Comparison of ENCODE assay signal across 17 cellular contexts in the genomic region with DNA sequence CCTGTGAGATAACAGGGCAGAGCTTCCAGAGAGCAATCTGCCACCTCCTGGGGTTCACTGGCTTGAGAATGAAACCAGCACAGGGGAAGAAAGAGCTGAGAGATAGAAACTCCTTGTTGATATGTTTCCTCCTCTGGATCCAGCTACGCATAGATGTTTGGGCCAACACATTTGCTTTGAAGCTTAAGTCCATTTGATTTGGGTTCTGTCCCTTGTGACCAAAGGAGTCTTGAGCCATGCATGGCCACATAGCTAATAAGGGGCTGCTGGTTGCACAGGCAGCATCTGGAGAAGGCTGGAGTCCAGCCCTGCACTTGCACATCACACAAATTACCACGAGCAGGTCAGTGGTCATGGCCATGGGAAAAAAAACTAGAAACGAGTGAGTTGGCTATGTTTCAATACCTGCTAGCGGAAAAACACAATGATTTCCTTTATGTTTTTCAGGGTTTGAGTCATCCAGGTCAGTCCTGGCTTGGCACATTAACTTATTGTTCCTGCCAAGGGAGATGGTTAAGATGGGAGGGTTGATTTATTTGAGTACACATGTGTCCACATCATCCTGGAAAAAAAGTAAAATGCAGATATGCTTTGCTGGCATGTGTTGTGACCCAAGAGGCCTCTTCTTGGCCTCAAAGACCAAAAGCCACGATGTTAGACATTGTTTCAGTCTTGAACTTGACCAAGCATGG. TPM values are rescaled to one million over a fixed set of nuclear protein-coding genes. Genes with fewer than 3 reads are reported as not detected.
A peak's percentile ranks its signal among the peaks of the same experiment; 100 is the strongest.
DNase-seq lines count a peak whose midpoint lies in the region; ATAC-seq, FAIRE-seq and TF ChIP-seq lines count a peak whose summit lies in the region.
"Had no signal": no experiment of that assay in that cellular context is flagged by ENCODE, and none has a peak within 500 bp of the region (broad histone marks: within the 10 kb centered on the region; RNA-seq: fewer than 3 reads in every experiment).

No MANE protein-coding gene starts in this region.

- no peak overlapping the region for H3K27ac Mint-ChIP-seq in activated naive CD8-positive, alpha-beta T cell treated with anti-CD3 and anti-CD28 coated beads, Interleukin-2, amount 10 ng/mL, durations not matched to agents 7 days and 5 days
- H3K27ac Mint-ChIP-seq in activated naive CD8-positive, alpha-beta T cell treated with anti-CD3 and anti-CD28 coated beads for 36 hours: no peak overlapping the region
- peak overlapping the region in 2 of 7 donors; percentile 30 to 46 for H3K27ac Mint-ChIP-seq in CD4-positive, alpha-beta memory T cell
- H3K27ac Mint-ChIP-seq: dendritic cell treated with granulocyte-macrophage colony-stimulating factor and Interleukin-4, amounts not matched to agents 40 ng/mL and 50 ng/mL, for 4 days had no signal

- no peak overlapping the region for H3K4me3 Mint-ChIP-seq in activated naive CD8-positive, alpha-beta T cell treated with anti-CD3 and anti-CD28 coated beads, Interleukin-2, amount 10 ng/mL, durations not matched to agents 7 days and 5 days
- H3K4me3 Mint-ChIP-seq in activated naive CD8-positive, alpha-beta T cell treated with anti-CD3 and anti-CD28 coated beads for 36 hours: no peak overlapping the region
- H3K4me3 Mint-ChIP-seq in CD4-positive, alpha-beta memory T cell: no peak overlapping the region
- H3K4me3 Mint-ChIP-seq: dendritic cell treated with granulocyte-macrophage colony-stimulating factor and Interleukin-4, amounts not matched to agents 40 ng/mL and 50 ng/mL, for 4 days had no signal

- H3K9ac ChIP-seq in keratinocyte (ENCODE audit: control insufficient read depth, extremely low read depth, insufficient read depth, low read length): no peak overlapping the region

- no peak overlapping the region for H3K4me3 ChIP-seq in astrocyte of the cerebellum (ENCODE audit: low read depth, low read length)
- no peak overlapping the region for H3K4me3 ChIP-seq in keratinocyte (ENCODE audit: control insufficient read depth in 2 of 3, extremely low read depth in 1 of 3, insufficient read depth in 2 of 3, low read depth in 1 of 3, low read length in 3 of 3)
- no peak overlapping the region for H3K4me3 ChIP-seq in upper lobe of right lung
- no peak overlapping the region for H3K4me3 ChIP-seq in BE2C (ENCODE audit: low read depth, low read length)
- no peak overlapping the region for H3K4me3 ChIP-seq in CD4-positive, alpha-beta memory T cell (ENCODE audit: low read length in 2 of 2)
- H3K4me3 ChIP-seq: GM12878, heart right ventricle, thoracic aorta had no signal

- DNase-seq in activated naive CD8-positive, alpha-beta T cell treated with anti-CD3 and anti-CD28 coated beads, Interleukin-2, amount 10 ng/mL, durations not matched to agents 7 days and 5 days: peak; percentile 5
- no peak for DNase-seq in activated naive CD8-positive, alpha-beta T cell treated with anti-CD3 and anti-CD28 coated beads for 36 hours
- peak; percentile 93 for DNase-seq in astrocyte of the cerebellum (ENCODE audit: low read depth)
- no peak for DNase-seq in keratinocyte (ENCODE audit: low read depth, low spot score)
- DNase-seq in upper lobe of right lung: peak; percentile 19
- no peak for DNase-seq in BE2C
- DNase-seq in CD4-positive, alpha-beta memory T cell: no peak
- DNase-seq: activated CD4-positive, alpha-beta T cell treated with anti-CD3 and anti-CD28 coated beads for 48 hours; activated gamma-delta T cell treated with Interleukin-2 at 50 U/mL for 16 hours; DMS 273 treated with DMSO at 0.1 percent for 48 hours; heart right ventricle; mesendoderm; NCI-H748 treated with DMSO at 0.1 percent for 48 hours had no signal

- peak overlapping the region; percentile 11 for H3K4me2 ChIP-seq in keratinocyte (ENCODE audit: control insufficient read depth, extremely low read depth, insufficient read depth, low read depth, low read length)

- intact Hi-C loops in upper lobe of right lung (cut with DNase I): no loop called here
- intact Hi-C loops in CD4-positive, alpha-beta memory T cell (cut with micrococcal nuclease): no loop called here

- H3K36me3 Mint-ChIP-seq in activated naive CD8-positive, alpha-beta T cell treated with anti-CD3 and anti-CD28 coated beads, Interleukin-2, amount 10 ng/mL, durations not matched to agents 7 days and 5 days: no peaks in the 10 kb centered on the region
- no peaks in the 10 kb centered on the region for H3K36me3 Mint-ChIP-seq in activated naive CD8-positive, alpha-beta T cell treated with anti-CD3 and anti-CD28 coated beads for 36 hours
- peaks cover 0 to 2% of the 10 kb centered on the region in 2 donors for H3K36me3 Mint-ChIP-seq in CD4-positive, alpha-beta memory T cell

- H3K36me3 ChIP-seq in keratinocyte (ENCODE audit: control insufficient read depth in 2 of 2, extremely low read depth in 1 of 2, insufficient read depth in 2 of 2, low read length in 2 of 2) (no peaks in the 10 kb centered on the region), upper lobe of right lung (no peaks in the 10 kb centered on the region), BE2C (no peaks in the 10 kb centered on the region)
- H3K36me3 ChIP-seq in CD4-positive, alpha-beta memory T cell (ENCODE audit: insufficient read depth, low read length): no peaks in the 10 kb centered on the region
- H3K36me3 ChIP-seq: heart right ventricle, thoracic aorta had no signal

- H3K9me3 ChIP-seq in keratinocyte (ENCODE audit: control insufficient read depth, low read depth, low read length) (no peaks in the 10 kb centered on the region), upper lobe of right lung (no peaks in the 10 kb centered on the region), BE2C (no peaks in the 10 kb centered on the region)
- H3K9me3 ChIP-seq in CD4-positive, alpha-beta memory T cell (ENCODE audit: control insufficient read depth in 1 of 2, low read length in 2 of 2): no peaks in the 10 kb centered on the region
- H3K9me3 ChIP-seq: heart right ventricle, thoracic aorta had no signal

- in situ Hi-C loops in astrocyte of the cerebellum (cut with HindIII; ENCODE audit: low sequenced_read_pairs): loop anchor here (10.0 kb wide), 1 partner anchor 191 kb away; no protein-coding TSS in a partner anchor

- H3K27me3 Mint-ChIP-seq in activated naive CD8-positive, alpha-beta T cell treated with anti-CD3 and anti-CD28 coated beads, Interleukin-2, amount 10 ng/mL, durations not matched to agents 7 days and 5 days: peaks cover 8% of the 10 kb centered on the region
- no peaks in the 10 kb centered on the region for H3K27me3 Mint-ChIP-seq in activated naive CD8-positive, alpha-beta T cell treated with anti-CD3 and anti-CD28 coated beads for 36 hours
- peaks cover 3 to 6% of the 10 kb centered on the region in 2 donors for H3K27me3 Mint-ChIP-seq in CD4-positive, alpha-beta memory T cell

- no peaks in the 10 kb centered on the region for H3K79me2 ChIP-seq in keratinocyte (ENCODE audit: control insufficient read depth, insufficient read depth, low read length)

- POLR2A ChIA-PET in activated naive CD8-positive, alpha-beta T cell treated with anti-CD3 and anti-CD28 coated beads, Interleukin-2, amount 10 ng/mL, durations not matched to agents 7 days and 5 days (lab: Charles Lee): no interaction called here
- POLR2A ChIA-PET in CD4-positive, alpha-beta memory T cell (lab: Charles Lee; ENCODE audit: partially characterized antibody): no interaction called here

- ATAC-seq in activated naive CD8-positive, alpha-beta T cell treated with anti-CD3 and anti-CD28 coated beads, Interleukin-2, amount 10 ng/mL, durations not matched to agents 7 days and 5 days (ENCODE audit: low read depth): no peak
- ATAC-seq in upper lobe of right lung (no peak), GM19395 (IDR thresholded peaks at IDR 0.05; ENCODE audit: unreplicated experiment) (no peak)
- ATAC-seq: GM12878 had no signal

- H3K27me3 ChIP-seq in keratinocyte (ENCODE audit: control insufficient read depth, extremely low read depth, insufficient read depth, low read length) (peaks cover under 1% of the 10 kb centered on the region), upper lobe of right lung (peaks cover 4% of the 10 kb centered on the region), BE2C (no peaks in the 10 kb centered on the region)
- peaks cover 3% of the 10 kb centered on the region for H3K27me3 ChIP-seq in CD4-positive, alpha-beta memory T cell (ENCODE audit: insufficient read depth, low read length)

- TF ChIP-seq CTCF in astrocyte of the cerebellum (IDR thresholded peaks at IDR 0.05; ENCODE audit: low read depth, low read length, missing control alignments) (no peak), keratinocyte (optimal IDR thresholded peaks at IDR 0.05 in 1 of 3, IDR thresholded peaks at IDR 0.05 in 1 of 3, conservative IDR thresholded peaks at IDR 0.05 in 1 of 3; ENCODE audit: extremely low read depth in 1 of 3, insufficient read depth in 2 of 3, low read length in 3 of 3) (no peak), upper lobe of right lung (IDR thresholded peaks at IDR 0.05) (no peak), BE2C (IDR thresholded peaks at IDR 0.05; ENCODE audit: low read depth, low read length) (no peak)

- no peaks in the 10 kb centered on the region for H4K20me1 ChIP-seq in keratinocyte (ENCODE audit: control insufficient read depth, extremely low read depth, insufficient read depth, low read length)

- no peaks in the 10 kb centered on the region for H3K9me3 Mint-ChIP-seq in activated naive CD8-positive, alpha-beta T cell treated with anti-CD3 and anti-CD28 coated beads, Interleukin-2, amount 10 ng/mL, durations not matched to agents 7 days and 5 days
- H3K9me3 Mint-ChIP-seq in activated naive CD8-positive, alpha-beta T cell treated with anti-CD3 and anti-CD28 coated beads for 36 hours: no peaks in the 10 kb centered on the region
- no peaks in the 10 kb centered on the region for H3K9me3 Mint-ChIP-seq in CD4-positive, alpha-beta memory T cell
- H3K9me3 Mint-ChIP-seq: dendritic cell treated with granulocyte-macrophage colony-stimulating factor and Interleukin-4, amounts not matched to agents 40 ng/mL and 50 ng/mL, for 4 days had no signal

- no peak overlapping the region for H2AFZ ChIP-seq in keratinocyte (ENCODE audit: control insufficient read depth, low read length)

- H3K4me1 Mint-ChIP-seq in activated naive CD8-positive, alpha-beta T cell treated with anti-CD3 and anti-CD28 coated beads, Interleukin-2, amount 10 ng/mL, durations not matched to agents 7 days and 5 days: peaks cover 3% of the 10 kb centered on the region
- H3K4me1 Mint-ChIP-seq in activated naive CD8-positive, alpha-beta T cell treated with anti-CD3 and anti-CD28 coated beads for 36 hours: peaks cover 8% of the 10 kb centered on the region
- peaks cover 0 to 7% (median 5%) of the 10 kb centered on the region in 4 donors for H3K4me1 Mint-ChIP-seq in CD4-positive, alpha-beta memory T cell

- no peak overlapping the region for H3K27ac ChIP-seq in keratinocyte (ENCODE audit: control insufficient read depth, insufficient read depth, low read length)
- H3K27ac ChIP-seq in upper lobe of right lung: no peak overlapping the region
- no peak overlapping the region for H3K27ac ChIP-seq in CD4-positive, alpha-beta memory T cell (ENCODE audit: low read depth, low read length)
- H3K27ac ChIP-seq: heart right ventricle, thoracic aorta had no signal

- H3K4me1 ChIP-seq in keratinocyte (ENCODE audit: control insufficient read depth, extremely low read depth, insufficient read depth, low read length) (peaks cover 13% of the 10 kb centered on the region), upper lobe of right lung (no peaks in the 10 kb centered on the region), BE2C (peaks cover 5% of the 10 kb centered on the region)
- H3K4me1 ChIP-seq in CD4-positive, alpha-beta memory T cell (ENCODE audit: insufficient read depth, low read length): peaks cover 5% of the 10 kb centered on the region

- dilution Hi-C loops in keratinocyte (cut with MboI; ENCODE audit: extremely low pct_ligation_motif_present, low sequenced_read_pairs): no loop called here

- CTCF ChIA-PET in CD4-positive, alpha-beta memory T cell (lab: Charles Lee; ENCODE audit: partially characterized antibody): no interaction called here

- peaks cover 3% of the 10 kb centered on the region for H3K9me1 ChIP-seq in keratinocyte (ENCODE audit: control insufficient read depth, extremely low read depth, insufficient read depth, low read length)

- FAIRE-seq in keratinocyte (lab: Jason Lieb, UNC): peak; percentile 87
- FAIRE-seq: GM12878 had no signal

RNA-seq across cellular contexts. Expression of a gene that starts 5.7 kb away (rescaled TPM):
- 100 to 1,000 TPM; 190 to 195 TPM for total RNA-seq in activated naive CD8-positive, alpha-beta T cell treated with anti-CD3 and anti-CD28 coated beads, Interleukin-2, amount 10 ng/mL, durations not matched to agents 7 days and 5 days
- 10 to 100 TPM; 84.0 to 93.5 TPM for total RNA-seq in activated naive CD8-positive, alpha-beta T cell treated with anti-CD3 and anti-CD28 coated beads for 36 hours
- 47.3 to 69.7 TPM (median 56.7 TPM) in 3 replicates for polyA plus RNA-seq in keratinocyte
- polyA plus RNA-seq in keratinocyte (2011; ENCODE audit: low read depth): 127 TPM
- 28.3 and 38.3 TPM in 2 replicates for polyA plus RNA-seq in keratinocyte (2011; cell fraction: cytosol; rRNA removed)
- 249 and 270 TPM in 2 replicates for polyA plus RNA-seq in keratinocyte (2011; cell fraction: nucleus; rRNA removed)
- 39.1 and 39.3 TPM in 2 replicates for polyA plus RNA-seq in keratinocyte (2012; ENCODE audit: low replicate concordance)
- 20.8 to 61.8 TPM (median 27.2 TPM) in 3 replicates for polyA minus RNA-seq in keratinocyte
- 14.2 TPM for polyA minus RNA-seq in keratinocyte (2011; cell fraction: cytosol; rRNA and poly(A)+ RNA removed)
- 26.6 and 38.2 TPM in 2 replicates for polyA minus RNA-seq in keratinocyte (2011; cell fraction: nucleus; rRNA and poly(A)+ RNA removed)
- total RNA-seq in upper lobe of right lung: 57.0 TPM
- polyA plus RNA-seq in BE2C (2012; ENCODE audit: insufficient read depth, insufficient read length, low read depth): 83.5 TPM
- 100 to 1,000 TPM; 158 to 167 TPM for total RNA-seq in CD4-positive, alpha-beta memory T cell
- 10 to 100 TPM; 16.5 to 24.5 TPM for polyA plus RNA-seq in CD4-positive, alpha-beta memory T cell

RNA-seq across cellular contexts. Expression of a gene that starts 47.2 kb away (rescaled TPM):
- 10 to 100 TPM; 37.8 to 41.3 TPM for total RNA-seq in activated naive CD8-positive, alpha-beta T cell treated with anti-CD3 and anti-CD28 coated beads, Interleukin-2, amount 10 ng/mL, durations not matched to agents 7 days and 5 days
- total RNA-seq in activated naive CD8-positive, alpha-beta T cell treated with anti-CD3 and anti-CD28 coated beads for 36 hours: 10 to 100 TPM; 13.7 to 15.2 TPM
- 4.4 to 8.3 TPM (median 4.5 TPM) in 3 replicates for polyA plus RNA-seq in keratinocyte
- 8.1 TPM for polyA plus RNA-seq in keratinocyte (2011; ENCODE audit: low read depth)
- 2.5 and 6.6 TPM in 2 replicates for polyA plus RNA-seq in keratinocyte (2011; cell fraction: cytosol; rRNA removed)
- 21.6 and 31.6 TPM in 2 replicates for polyA plus RNA-seq in keratinocyte (2011; cell fraction: nucleus; rRNA removed)
- polyA plus RNA-seq in keratinocyte (2012; ENCODE audit: low replicate concordance): 12.0 and 14.6 TPM in 2 replicates
- polyA minus RNA-seq in keratinocyte: 4.7 to 11.1 TPM (median 7.6 TPM) in 3 replicates
- polyA minus RNA-seq in keratinocyte (2011; cell fraction: cytosol; rRNA and poly(A)+ RNA removed): 11.5 TPM
- 8.9 and 12.0 TPM in 2 replicates for polyA minus RNA-seq in keratinocyte (2011; cell fraction: nucleus; rRNA and poly(A)+ RNA removed)
- total RNA-seq in upper lobe of right lung: 41.6 TPM
- polyA plus RNA-seq in BE2C (2012; ENCODE audit: insufficient read depth, insufficient read length, low read depth): 0.82 TPM
- 10 to 100 TPM; 44.2 to 44.8 TPM for total RNA-seq in CD4-positive, alpha-beta memory T cell
- 10 to 100 TPM in 1 of 2 donors, 1 to 10 TPM in 1; 8.9 to 11.9 TPM for polyA plus RNA-seq in CD4-positive, alpha-beta memory T cell

Comparison
In these comparisons a context has a peak if more than half of its experiments do, and no peak if none do; other contexts are left out.
1. DNase-seq: peak in activated naive CD8-positive, alpha-beta T cell treated with anti-CD3 and anti-CD28 coated beads, Interleukin-2, amount 10 ng/mL, durations not matched to agents 7 days and 5 days (single experiment), astrocyte of the cerebellum (single experiment) and upper lobe of right lung (single experiment); none in activated naive CD8-positive, alpha-beta T cell treated with anti-CD3 and anti-CD28 coated beads for 36 hours (single experiment), keratinocyte (single experiment), BE2C (single experiment) and CD4-positive, alpha-beta memory T cell (0 of 5).